In the genomic region with DNA sequence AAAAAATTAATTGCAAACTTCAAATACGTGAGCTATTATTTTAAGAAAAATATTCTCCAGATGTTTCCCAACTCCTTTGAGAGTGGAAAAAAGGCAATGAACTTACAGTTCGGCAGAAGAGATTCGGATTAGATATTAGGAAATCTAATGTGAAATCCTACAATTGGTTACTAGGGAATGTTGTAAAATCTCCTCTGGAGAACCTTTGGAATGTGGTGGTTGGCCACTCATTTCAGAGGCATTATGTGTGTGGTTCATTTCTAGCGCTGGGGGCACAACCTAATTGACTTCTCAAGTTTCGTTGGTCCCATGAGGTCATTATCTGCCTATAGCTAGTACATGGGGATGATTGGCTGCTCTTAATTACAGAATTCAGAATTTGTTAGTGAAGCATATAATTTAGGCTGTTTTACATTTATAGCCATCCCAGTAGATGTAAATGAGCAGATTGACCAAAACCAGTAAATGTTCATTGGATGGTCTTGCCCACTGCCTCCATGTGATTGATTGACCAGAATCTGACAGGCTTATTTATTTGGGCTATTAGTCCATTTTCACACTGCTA, we compare ENCODE assay signal across 15 cellular contexts.
DNase-seq lines count a peak whose midpoint lies in the region; ATAC-seq lines count a peak whose summit lies in the region.
"Had no signal": no experiment of that assay in that cellular context is flagged by ENCODE, and none has a peak within 500 bp of the region (broad histone marks: within the 10 kb centered on the region; RNA-seq: fewer than 3 reads in every experiment).

No MANE protein-coding gene starts in this region.

- peak overlapping the region; percentile 38 for H3K27ac ChIP-seq in subcutaneous abdominal adipose tissue (ENCODE audit: low read depth, low read length)
- H3K27ac ChIP-seq: thoracic aorta had no signal

- peak; percentile 94 for DNase-seq in HCEC 1CT
- peak; percentile 69 for DNase-seq in T1000 (lab: John Stamatoyannopoulos, UW)
- peak; percentile 55 for DNase-seq in fibroblast of the conjunctiva (ENCODE audit: low read depth)
- no peak for DNase-seq in GM19238 (ENCODE audit: insufficient read length, low spot score)
- DNase-seq: activated CD4-positive, CD25-positive, alpha-beta regulatory T cell; activated T-cell treated with anti-CD3 and anti-CD28 coated beads, Interleukin-2, amount 50 U/mL, for 48 hours; DMS79 treated with DMSO at 0.1 percent for 48 hours; NCI-H1092; NCI-H510A treated with DMSO at 0.1 percent for 48 hours had no signal

- H3K9me3 ChIP-seq in subcutaneous abdominal adipose tissue (ENCODE audit: control insufficient read depth in 5 of 5, low read length in 5 of 5): no peaks in the 10 kb centered on the region
- H3K9me3 ChIP-seq: ascending aorta, thoracic aorta had no signal

- ATAC-seq in GM21390 (IDR thresholded peaks at IDR 0.05; ENCODE audit: unreplicated experiment) (no peak), GM21423 (IDR thresholded peaks at IDR 0.05; ENCODE audit: unreplicated experiment) (no peak)
- ATAC-seq: Right ventricle myocardium inferior had no signal

- H3K9ac ChIP-seq in subcutaneous abdominal adipose tissue (ENCODE audit: low read length in 5 of 5): no peak overlapping the region

- peaks cover 0 to 43% (median 4%) of the 10 kb centered on the region in 5 donors for H3K4me1 ChIP-seq in subcutaneous abdominal adipose tissue (ENCODE audit: control insufficient read depth in 5 of 5, insufficient read depth in 5 of 5, low read length in 5 of 5)
- H3K4me1 ChIP-seq: ascending aorta had no signal

- H3K36me3 ChIP-seq in subcutaneous abdominal adipose tissue (ENCODE audit: control insufficient read depth in 5 of 5, insufficient read depth in 5 of 5, low read length in 5 of 5): peaks cover 0 to 9% (median 0%) of the 10 kb centered on the region in 5 donors
- H3K36me3 ChIP-seq: thoracic aorta had no signal

- H3K27me3 ChIP-seq in subcutaneous abdominal adipose tissue (ENCODE audit: control insufficient read depth in 5 of 5, insufficient read depth in 4 of 5, low read length in 5 of 5): no peaks in the 10 kb centered on the region
- H3K27me3 ChIP-seq: ascending aorta had no signal

- H3K4me3 ChIP-seq in subcutaneous abdominal adipose tissue (ENCODE audit: low read depth in 1 of 5, low read length in 5 of 5): no peak overlapping the region
- H3K4me3 ChIP-seq: ascending aorta, thoracic aorta had no signal
